17 cellular contexts compared by ENCODE assay signal in genomic region chr13:48839171-48839570, GRCh38.
DNase-seq lines count a peak whose midpoint lies in the region; ATAC-seq and TF ChIP-seq lines count a peak whose summit lies in the region.
"Had no signal": no experiment of that assay in that cellular context is flagged by ENCODE, and none has a peak within 500 bp of the region (broad histone marks: within the 10 kb centered on the region; RNA-seq: fewer than 3 reads in every experiment).

No MANE protein-coding gene starts in this region.

- no peak for TF ChIP-seq RAD21 in IMR-90 (IDR thresholded peaks at IDR 0.05; ENCODE audit: low read length)

- H3K4me3 ChIP-seq in IMR-90 (ENCODE audit: insufficient read depth, low read depth, low read length) (no peak overlapping the region), fibroblast of villous mesenchyme (ENCODE audit: low read depth, low read length) (no peak overlapping the region), lower lobe of right lung (no peak overlapping the region)
- H3K4me3 ChIP-seq: A549; BLaER1 treated with 17β-estradiol and CSF1 and Interleukin-3, amounts not matched to agents 10 nM and 100 nM; GM23248 had no signal

- H2BK15ac ChIP-seq in IMR-90 (ENCODE audit: low read depth, low read length) = no peak overlapping the region; the same call in 2 of the 3 replicates

- H3K9me3 ChIP-seq in IMR-90 (ENCODE audit: control insufficient read depth, insufficient read depth, low read length) (no peaks in the 10 kb centered on the region), lower lobe of right lung (no peaks in the 10 kb centered on the region)
- H3K9me3 ChIP-seq: BE2C had no signal

- BruUV-seq in IMR-90 (replicated peaks; lab: Mats Ljungman, UMichigan) = no TSS peak

- H3K14ac ChIP-seq in IMR-90 (replicated peaks; ENCODE audit: low read depth, low read length) = peak overlapping the region; percentile 64; the same call in 1 of the 2 replicates

- no peak overlapping the region for H3K23ac ChIP-seq in IMR-90 (ENCODE audit: low read depth, low read length)

- H3K27me3 ChIP-seq in IMR-90 (ENCODE audit: control insufficient read depth, insufficient read depth, low read length) (no peaks in the 10 kb centered on the region), lower lobe of right lung (ENCODE audit: low read depth) (no peaks in the 10 kb centered on the region)
- H3K27me3 ChIP-seq: BE2C; BLaER1 treated with 17β-estradiol and CSF1 and Interleukin-3, amounts not matched to agents 10 nM and 100 nM had no signal

- intact Hi-C loops in IMR-90 (cut with micrococcal nuclease) (no loop called here), lower lobe of right lung (cut with DNase I) (no loop called here)

- DNase-seq in IMR-90 = no peak
- DNase-seq in dermis blood vessel endothelial cell = peak; percentile 43
- peak; percentile 40 for DNase-seq in fibroblast of villous mesenchyme (ENCODE audit: low read depth)
- no peak for DNase-seq in lower lobe of right lung
- no peak for DNase-seq in CD1c-positive myeloid dendritic cell (ENCODE audit: extremely low spot score)
- DNase-seq: 8988T; ACHN; AML-193; BE2C; CD4-positive, alpha-beta memory T cell; COR-L47; DND-41; GM23248; H7 had no signal

- H2AK9ac ChIP-seq in IMR-90 (replicated peaks; ENCODE audit: low read depth, low read length, poor library complexity) = no peak overlapping the region

- dilution Hi-C loops in IMR-90 (cut with HindIII; ENCODE audit: low sequenced_read_pairs, unreplicated experiment) = no loop called here

- H3K79me1 ChIP-seq in IMR-90 (ENCODE audit: low read depth in 1 of 2, low read length in 2 of 2) = no peaks in the 10 kb centered on the region

- TF ChIP-seq POLR2A in IMR-90 (IDR thresholded peaks at IDR 0.05; ENCODE audit: low read depth, low read length) = no peak

- H3K27ac ChIP-seq in IMR-90 (ENCODE audit: insufficient read depth, low read length) = no peak overlapping the region
- H3K27ac ChIP-seq in lower lobe of right lung = no peak overlapping the region
- H3K27ac ChIP-seq: A549; BLaER1 treated with 17β-estradiol and CSF1 and Interleukin-3, amounts not matched to agents 10 nM and 100 nM; GM23248 had no signal

- peak overlapping the region; percentile 75 for H3K18ac ChIP-seq in IMR-90 (ENCODE audit: low read depth, low read length)

- peak overlapping the region; percentile 36; the same call in 1 of the 2 replicates for H3K4ac ChIP-seq in IMR-90 (ENCODE audit: low read depth, low read length)

- ATAC-seq in IMR-90 (ENCODE audit: low read depth) (no peak), GM21423 (IDR thresholded peaks at IDR 0.05; ENCODE audit: unreplicated experiment) (no peak), lower lobe of right lung (no peak)

- H4K20me1 ChIP-seq in IMR-90 (ENCODE audit: insufficient read depth, low read length) = no peaks in the 10 kb centered on the region
- H4K20me1 ChIP-seq: BLaER1 treated with 17β-estradiol and CSF1 and Interleukin-3, amounts not matched to agents 10 nM and 100 nM had no signal

- H4K8ac ChIP-seq in IMR-90 (ENCODE audit: low read depth in 2 of 2, low read length in 2 of 2) = no peak overlapping the region

- H2BK20ac ChIP-seq in IMR-90 (ENCODE audit: low read depth, low read length) = peak overlapping the region; percentile 65; the same call in 1 of the 2 replicates

- H3K4me1 ChIP-seq in IMR-90 (ENCODE audit: control insufficient read depth, insufficient read depth, low read length) = no peaks in the 10 kb centered on the region; the same call in 1 of the 2 replicates
- H3K4me1 ChIP-seq in lower lobe of right lung = no peaks in the 10 kb centered on the region
- H3K4me1 ChIP-seq: BLaER1 treated with 17β-estradiol and CSF1 and Interleukin-3, amounts not matched to agents 10 nM and 100 nM had no signal

- in situ Hi-C loops in IMR-90 (cut with MboI; ENCODE audit: low sequenced_read_pairs) = no loop called here

- H4K91ac ChIP-seq in IMR-90 (ENCODE audit: insufficient read depth, low read depth, low read length) = 0 out of 2 replicates have a peak overlapping the region, but pooled peaks have one; percentile 16

- no peak overlapping the region for H2AFZ ChIP-seq in IMR-90 (replicated peaks; ENCODE audit: low read length, poor library complexity)
- H2AFZ ChIP-seq: GM23248 had no signal

- no peak overlapping the region for H2AK5ac ChIP-seq in IMR-90 (ENCODE audit: low read depth, low read length)

- WGBS in IMR-90 (ENCODE audit: extremely low coverage in 2 of 2, insufficient read length in 1 of 2), 2 experiments = no CpG with 5 or more reads among the region's 3 CpGs

- H3K9me1 ChIP-seq in IMR-90 (ENCODE audit: insufficient read depth, low read length) = no peaks in the 10 kb centered on the region

- H2BK5ac ChIP-seq in IMR-90 (ENCODE audit: low read depth, low read length, poor library complexity, severe bottlenecking) = peak overlapping the region; percentile 54

- no peak overlapping the region for H3K4me2 ChIP-seq in IMR-90 (ENCODE audit: low read depth, low read length)
- H3K4me2 ChIP-seq: BLaER1 treated with 17β-estradiol and CSF1 and Interleukin-3, amounts not matched to agents 10 nM and 100 nM had no signal

- no peak overlapping the region for H3K9ac ChIP-seq in IMR-90 (ENCODE audit: low read depth, low read length)
- H3K9ac ChIP-seq: BLaER1 treated with 17β-estradiol and CSF1 and Interleukin-3, amounts not matched to agents 10 nM and 100 nM; GM23248 had no signal

- no peaks in the 10 kb centered on the region for H3K36me3 ChIP-seq in IMR-90 (ENCODE audit: control insufficient read depth, insufficient read depth, low read length)
- no peaks in the 10 kb centered on the region for H3K36me3 ChIP-seq in lower lobe of right lung
- H3K36me3 ChIP-seq: BE2C; BLaER1 treated with 17β-estradiol and CSF1 and Interleukin-3, amounts not matched to agents 10 nM and 100 nM had no signal

- H4K5ac ChIP-seq in IMR-90 (ENCODE audit: low read depth, low read length) = peak overlapping the region; percentile 23; the same call in 1 of the 2 replicates

- H2BK120ac ChIP-seq in IMR-90 (ENCODE audit: low read depth, low read length) = peak overlapping the region; percentile 26; the same call in 1 of the 2 replicates

- POLR2A ChIA-PET in IMR-90 (lab: Charles Lee; ENCODE audit: unreplicated experiment) = no interaction called here

- H3K56ac ChIP-seq in IMR-90 (ENCODE audit: extremely low read depth, insufficient read depth, low read length) = no peak overlapping the region

- CTCF ChIA-PET in IMR-90 (lab: Yijun Ruan, JAX) = no interaction called here

- TF ChIP-seq CTCF in IMR-90 (conservative IDR thresholded peaks at IDR 0.05; ENCODE audit: low read depth, low read length) = no peak
- TF ChIP-seq CTCF in fibroblast of villous mesenchyme (IDR thresholded peaks at IDR 0.05; ENCODE audit: insufficient read depth, low read depth, low read length) = no peak
- no peak for TF ChIP-seq CTCF in lower lobe of right lung (IDR thresholded peaks at IDR 0.05)

TF ChIP-seq in IMR-90, 13 proteins besides CTCF, POLR2A, EP300 and RAD21:
- TF ChIP-seq MAFK (IDR thresholded peaks at IDR 0.05; ENCODE audit: low read depth, low read length) (no peak), MXI1 (IDR thresholded peaks at IDR 0.05; ENCODE audit: borderline replicate concordance, low read depth, low read length) (no peak), SMC3 (IDR thresholded peaks at IDR 0.05; ENCODE audit: low read depth, low read length) (no peak), NFE2L2 (IDR thresholded peaks at IDR 0.05; ENCODE audit: low read depth, low read length) (no peak), RFX5 (IDR thresholded peaks at IDR 0.05; ENCODE audit: low read depth, low read length) (no peak), FOS (IDR thresholded peaks at IDR 0.05; ENCODE audit: low read depth, low read length) (no peak), MAZ (IDR thresholded peaks at IDR 0.05; ENCODE audit: borderline replicate concordance, low read depth, low read length) (no peak), CHD1 (IDR thresholded peaks at IDR 0.05; ENCODE audit: low read depth, low read length) (no peak), CEBPB (IDR thresholded peaks at IDR 0.05; ENCODE audit: low read depth, low read length) (no peak), BHLHE40 (IDR thresholded peaks at IDR 0.05; ENCODE audit: low read depth, low read length) (no peak), RCOR1 (IDR thresholded peaks at IDR 0.05; ENCODE audit: insufficient replicate concordance, low read length) (no peak)
- TF ChIP-seq, protein P1, sequence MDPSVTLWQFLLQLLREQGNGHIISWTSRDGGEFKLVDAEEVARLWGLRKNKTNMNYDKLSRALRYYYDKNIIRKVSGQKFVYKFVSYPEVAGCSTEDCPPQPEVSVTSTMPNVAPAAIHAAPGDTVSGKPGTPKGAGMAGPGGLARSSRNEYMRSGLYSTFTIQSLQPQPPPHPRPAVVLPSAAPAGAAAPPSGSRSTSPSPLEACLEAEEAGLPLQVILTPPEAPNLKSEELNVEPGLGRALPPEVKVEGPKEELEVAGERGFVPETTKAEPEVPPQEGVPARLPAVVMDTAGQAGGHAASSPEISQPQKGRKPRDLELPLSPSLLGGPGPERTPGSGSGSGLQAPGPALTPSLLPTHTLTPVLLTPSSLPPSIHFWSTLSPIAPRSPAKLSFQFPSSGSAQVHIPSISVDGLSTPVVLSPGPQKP (IDR thresholded peaks at IDR 0.05; ENCODE audit: borderline replicate concordance, low read depth, low read length) = no peak
- TF ChIP-seq, protein P2, sequence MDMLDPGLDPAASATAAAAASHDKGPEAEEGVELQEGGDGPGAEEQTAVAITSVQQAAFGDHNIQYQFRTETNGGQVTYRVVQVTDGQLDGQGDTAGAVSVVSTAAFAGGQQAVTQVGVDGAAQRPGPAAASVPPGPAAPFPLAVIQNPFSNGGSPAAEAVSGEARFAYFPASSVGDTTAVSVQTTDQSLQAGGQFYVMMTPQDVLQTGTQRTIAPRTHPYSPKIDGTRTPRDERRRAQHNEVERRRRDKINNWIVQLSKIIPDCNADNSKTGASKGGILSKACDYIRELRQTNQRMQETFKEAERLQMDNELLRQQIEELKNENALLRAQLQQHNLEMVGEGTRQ (IDR thresholded peaks at IDR 0.05; ENCODE audit: low read depth, low read length) = no peak
TF ChIP-seq in IMR-90: peak in this region for 0.

Comparison
In these comparisons a context has a peak if more than half of its experiments do, and no peak if none do; other contexts are left out.
1. DNase-seq: peak in dermis blood vessel endothelial cell (single experiment) and fibroblast of villous mesenchyme (single experiment); none in IMR-90 (single experiment), lower lobe of right lung (single experiment) and CD1c-positive myeloid dendritic cell (single experiment).